In the genomic region with DNA sequence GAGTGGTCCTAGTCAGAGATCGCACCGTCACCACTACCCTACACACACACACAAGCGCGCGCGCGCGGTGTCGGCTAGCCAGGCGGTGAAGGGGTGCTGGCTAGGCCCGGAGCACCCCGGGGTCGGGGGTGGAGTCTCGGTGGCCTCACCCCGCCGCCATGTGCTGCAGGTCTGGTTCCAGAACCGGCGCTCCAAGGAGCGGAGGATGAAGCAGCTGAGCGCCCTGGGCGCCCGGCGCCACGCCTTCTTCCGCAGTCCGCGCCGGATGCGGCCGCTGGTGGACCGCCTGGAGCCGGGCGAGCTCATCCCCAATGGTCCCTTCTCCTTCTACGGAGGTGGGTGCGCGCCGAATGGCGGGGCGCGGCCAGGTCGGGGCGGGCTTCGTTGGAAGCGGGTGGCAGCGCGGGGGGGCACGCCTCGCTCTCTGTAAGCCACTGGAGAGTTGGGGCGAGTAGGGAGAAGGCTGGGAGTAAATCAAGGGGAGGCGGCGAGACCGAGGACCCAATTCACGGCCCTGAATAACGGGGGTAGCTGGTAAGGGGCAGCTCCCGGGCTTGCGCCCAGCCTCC, we compare ENCODE assay signal across 9 cellular contexts. TPM values are rescaled to one million over a fixed set of nuclear protein-coding genes. Genes with fewer than 3 reads are reported as not detected.
DNase-seq lines count a peak whose midpoint lies in the region; ATAC-seq and TF ChIP-seq lines count a peak whose summit lies in the region.
"Had no signal": no experiment of that assay in that cellular context is flagged by ENCODE, and none has a peak within 500 bp of the region (broad histone marks: within the 10 kb centered on the region; RNA-seq: fewer than 3 reads in every experiment).

No MANE protein-coding gene starts in this region.

- no peaks in the 10 kb centered on the region for H3K9me3 ChIP-seq in ovary

- peak in 1 of 2 donors; percentile 27 for ATAC-seq in stimulated activated naive B cell treated with anti-CD40 and anti-IgM and Interleukin-4, amounts not matched to agents 10 μg/mL and 1 μg/mL and 100 μg/mL, for 72 hours (replicated peaks)
- ATAC-seq in GM19397 (IDR thresholded peaks at IDR 0.05; ENCODE audit: unreplicated experiment), result no peak
- ATAC-seq in GM18511 (IDR thresholded peaks at IDR 0.05; ENCODE audit: unreplicated experiment), result no peak

- H3K27ac ChIP-seq in ovary, result no peak overlapping the region

- no peak for TF ChIP-seq CTCF in ovary (IDR thresholded peaks at IDR 0.05)

- WGBS in ovary, 3 donors, result 5% methylated on average over 45 to 56 of the region's 56 CpGs

- DNase-seq in activated T-cell treated with anti-CD3 and anti-CD28 coated beads, Interleukin-2, amount 50 U/mL, for 1 hour, result peak; percentile 30
- no peak for DNase-seq in activated T-cell treated with anti-CD3 and anti-CD28 coated beads for 4 hours
- DNase-seq in activated T-helper 1 cell treated with anti-CD3 and anti-CD28 coated beads, Interleukin-12 subunit alpha, Interleukin-12 subunit beta, Interleukin-2, Interleukin-4 antibody, amounts not matched to agents 30 ng/mL and 10 ng/mL and 1 ng/mL, durations not matched to agents 14 hours and 24 hours and 36 hours (ENCODE audit: low spot score), result no peak
- DNase-seq in immature natural killer cell, result no peak
- DNase-seq in stimulated activated naive B cell treated with anti-CD40 and anti-IgM and Interleukin-4, amounts not matched to agents 10 μg/mL and 1 μg/mL and 100 μg/mL, for 72 hours, result no peak
- DNase-seq in ovary, result no peak

- H3K36me3 ChIP-seq in ovary, result no peaks in the 10 kb centered on the region

- H3K9me3 Mint-ChIP-seq in activated T-helper 1 cell treated with anti-CD3 and anti-CD28 coated beads, Interleukin-12 subunit alpha, Interleukin-12 subunit beta, Interleukin-2, Interleukin-4 antibody, amounts not matched to agents 30 ng/mL and 10 ng/mL and 1 ng/mL, durations not matched to agents 14 hours and 24 hours and 36 hours, result no peaks in the 10 kb centered on the region
- H3K9me3 Mint-ChIP-seq in immature natural killer cell, result peaks cover 0 to 4% (median 0%) of the 10 kb centered on the region in 6 donors
- H3K9me3 Mint-ChIP-seq in stimulated activated naive B cell treated with anti-CD40 and anti-IgM and Interleukin-4, amounts not matched to agents 10 μg/mL and 1 μg/mL and 100 μg/mL, for 72 hours, result peaks cover 0 to 2% of the 10 kb centered on the region in 2 donors

- H3K4me1 Mint-ChIP-seq in activated T-helper 1 cell treated with anti-CD3 and anti-CD28 coated beads, Interleukin-12 subunit alpha, Interleukin-12 subunit beta, Interleukin-2, Interleukin-4 antibody, amounts not matched to agents 30 ng/mL and 10 ng/mL and 1 ng/mL, durations not matched to agents 14 hours and 24 hours and 36 hours (ENCODE audit: low read depth), result peaks cover 24% of the 10 kb centered on the region
- H3K4me1 Mint-ChIP-seq in immature natural killer cell, result peaks cover 25 to 35% of the 10 kb centered on the region in 2 donors
- peaks cover 34 to 39% of the 10 kb centered on the region in 2 donors for H3K4me1 Mint-ChIP-seq in stimulated activated naive B cell treated with anti-CD40 and anti-IgM and Interleukin-4, amounts not matched to agents 10 μg/mL and 1 μg/mL and 100 μg/mL, for 72 hours

- H3K36me3 Mint-ChIP-seq in activated T-helper 1 cell treated with anti-CD3 and anti-CD28 coated beads, Interleukin-12 subunit alpha, Interleukin-12 subunit beta, Interleukin-2, Interleukin-4 antibody, amounts not matched to agents 30 ng/mL and 10 ng/mL and 1 ng/mL, durations not matched to agents 14 hours and 24 hours and 36 hours (ENCODE audit: low read depth), result no peaks in the 10 kb centered on the region
- peaks cover 0 to 4% (median 0%) of the 10 kb centered on the region in 3 donors for H3K36me3 Mint-ChIP-seq in immature natural killer cell
- peaks cover 0 to 15% of the 10 kb centered on the region in 2 donors for H3K36me3 Mint-ChIP-seq in stimulated activated naive B cell treated with anti-CD40 and anti-IgM and Interleukin-4, amounts not matched to agents 10 μg/mL and 1 μg/mL and 100 μg/mL, for 72 hours

- peak overlapping the region; percentile 88 for H3K27ac Mint-ChIP-seq in activated T-helper 1 cell treated with anti-CD3 and anti-CD28 coated beads, Interleukin-12 subunit alpha, Interleukin-12 subunit beta, Interleukin-2, Interleukin-4 antibody, amounts not matched to agents 30 ng/mL and 10 ng/mL and 1 ng/mL, durations not matched to agents 14 hours and 24 hours and 36 hours
- no peak overlapping the region for H3K27ac Mint-ChIP-seq in immature natural killer cell
- H3K27ac Mint-ChIP-seq in stimulated activated naive B cell treated with anti-CD40 and anti-IgM and Interleukin-4, amounts not matched to agents 10 μg/mL and 1 μg/mL and 100 μg/mL, for 72 hours, result peak overlapping the region; percentile 85

- TF ChIP-seq EP300 in ovary (IDR thresholded peaks at IDR 0.05), result no peak

- peak overlapping the region; percentile 54 for H3K4me3 Mint-ChIP-seq in activated T-helper 1 cell treated with anti-CD3 and anti-CD28 coated beads, Interleukin-12 subunit alpha, Interleukin-12 subunit beta, Interleukin-2, Interleukin-4 antibody, amounts not matched to agents 30 ng/mL and 10 ng/mL and 1 ng/mL, durations not matched to agents 14 hours and 24 hours and 36 hours
- peak overlapping the region; percentile 31 to 56 (median 49) for H3K4me3 Mint-ChIP-seq in immature natural killer cell
- H3K4me3 Mint-ChIP-seq in stimulated activated naive B cell treated with anti-CD40 and anti-IgM and Interleukin-4, amounts not matched to agents 10 μg/mL and 1 μg/mL and 100 μg/mL, for 72 hours, result peak overlapping the region; percentile 1 to 40

- peaks cover 5% of the 10 kb centered on the region for H3K4me1 ChIP-seq in ovary (ENCODE audit: insufficient read depth)

- intact Hi-C loops in activated T-helper 1 cell treated with anti-CD3 and anti-CD28 coated beads, Interleukin-12 subunit alpha, Interleukin-12 subunit beta, Interleukin-2, Interleukin-4 antibody, amounts not matched to agents 30 ng/mL and 10 ng/mL and 1 ng/mL, durations not matched to agents 14 hours and 24 hours and 36 hours (cut with micrococcal nuclease), result loop anchor here (10.0 kb wide), 2 partner anchors 407 to 1623 kb away; a partner anchor contains a TSS
- intact Hi-C loops in ovary (cut with DNase I), result no loop called here

- H3K4me3 ChIP-seq in ovary, result no peak overlapping the region

- H3K27me3 ChIP-seq in ovary, result peaks cover 20% of the 10 kb centered on the region

- peaks cover 76% of the 10 kb centered on the region for H3K27me3 Mint-ChIP-seq in activated T-helper 1 cell treated with anti-CD3 and anti-CD28 coated beads, Interleukin-12 subunit alpha, Interleukin-12 subunit beta, Interleukin-2, Interleukin-4 antibody, amounts not matched to agents 30 ng/mL and 10 ng/mL and 1 ng/mL, durations not matched to agents 14 hours and 24 hours and 36 hours (ENCODE audit: insufficient read depth)
- peaks cover 53 to 73% (median 69%) of the 10 kb centered on the region in 3 donors for H3K27me3 Mint-ChIP-seq in immature natural killer cell (ENCODE audit: low read depth in 3 of 3)
- peaks cover 53 to 72% of the 10 kb centered on the region in 2 donors for H3K27me3 Mint-ChIP-seq in stimulated activated naive B cell treated with anti-CD40 and anti-IgM and Interleukin-4, amounts not matched to agents 10 μg/mL and 1 μg/mL and 100 μg/mL, for 72 hours

- no peak for TF ChIP-seq POLR2A in ovary (IDR thresholded peaks at IDR 0.05)

RNA-seq across cellular contexts. Expression of a gene that starts 4.8 kb away (rescaled TPM):
- total RNA-seq in activated T-helper 1 cell treated with anti-CD3 and anti-CD28 coated beads, Interleukin-12 subunit alpha, Interleukin-12 subunit beta, Interleukin-2, Interleukin-4 antibody, amounts not matched to agents 30 ng/mL and 10 ng/mL and 1 ng/mL, durations not matched to agents 14 hours and 24 hours and 36 hours, result 0.17 and 0.36 TPM in 2 replicates
- polyA plus RNA-seq in immature natural killer cell, result not detected
- 1 to 10 TPM in 2 of 7 donors, under 1 TPM in 2, not detected in 3; 0.34 to 3.6 (median 1.8) TPM for total RNA-seq in ovary
- under 1 TPM in 1 of 2 donors, not detected in 1; 0.08 TPM for polyA plus RNA-seq in ovary
- polyA plus RNA-seq: BJ had no signal

RNA-seq across cellular contexts. Expression of a gene that starts 6.6 kb away (rescaled TPM):
- total RNA-seq in activated T-helper 1 cell treated with anti-CD3 and anti-CD28 coated beads, Interleukin-12 subunit alpha, Interleukin-12 subunit beta, Interleukin-2, Interleukin-4 antibody, amounts not matched to agents 30 ng/mL and 10 ng/mL and 1 ng/mL, durations not matched to agents 14 hours and 24 hours and 36 hours, result 110 and 119 TPM in 2 replicates
- polyA plus RNA-seq in immature natural killer cell (100 to 1,000 TPM in 1 of 3 donors, 10 to 100 TPM in 2; 54.2 to 109 (median 61.0) TPM), ovary (10 to 100 TPM; 38.7 to 73.6 TPM)
- total RNA-seq in ovary, result 10 to 100 TPM; 28.5 to 48.2 (median 42.5) TPM

Comparison
In these comparisons a context has a peak if more than half of its experiments do, and no peak if none do; other contexts are left out.
1. H3K27ac Mint-ChIP-seq: peak in activated T-helper 1 cell treated with anti-CD3 and anti-CD28 coated beads, Interleukin-12 subunit alpha, Interleukin-12 subunit beta, Interleukin-2, Interleukin-4 antibody, amounts not matched to agents 30 ng/mL and 10 ng/mL and 1 ng/mL, durations not matched to agents 14 hours and 24 hours and 36 hours (single experiment) and stimulated activated naive B cell treated with anti-CD40 and anti-IgM and Interleukin-4, amounts not matched to agents 10 μg/mL and 1 μg/mL and 100 μg/mL, for 72 hours (single experiment); none in immature natural killer cell (0 of 6).
2. Peak in every context shown above with its lines, with median percentiles within 50 percentile points of each other: H3K4me3 Mint-ChIP-seq.